In the genomic region with DNA sequence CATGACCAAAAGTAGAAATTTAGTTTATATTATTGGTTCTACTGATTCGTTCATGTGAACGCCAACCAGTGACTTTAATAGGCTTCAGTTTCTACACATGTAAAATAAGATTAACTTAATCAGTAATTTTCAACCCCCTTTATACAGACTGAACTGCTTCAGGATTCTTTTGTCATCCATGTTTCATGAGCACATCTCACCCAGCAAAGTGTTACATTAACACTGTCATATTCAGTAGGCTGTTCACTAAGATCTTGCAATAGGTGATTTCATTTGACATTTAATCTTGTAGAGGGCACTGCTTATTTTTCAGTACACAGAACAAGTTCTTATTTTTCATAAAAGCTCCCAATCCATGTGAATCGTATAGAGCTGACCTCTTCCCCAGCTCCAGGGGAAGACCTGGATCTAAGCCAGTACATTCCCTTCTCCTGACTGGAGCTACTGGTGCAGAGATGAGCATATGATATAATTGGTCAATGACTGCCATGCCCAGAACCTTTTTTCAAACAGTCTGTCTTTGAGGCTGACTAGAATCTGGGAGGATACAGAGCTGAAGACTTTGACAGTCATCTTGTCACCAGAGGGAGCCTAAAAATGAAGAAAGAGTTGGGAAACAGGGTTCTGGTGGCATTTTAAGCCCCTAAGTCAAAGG, we compare ENCODE assay signal across 8 cellular contexts.
DNase-seq lines count a peak whose midpoint lies in the region; ATAC-seq and TF ChIP-seq lines count a peak whose summit lies in the region.

No MANE protein-coding gene starts in this region.

- CTCF ChIA-PET in AG04449 (lab: Yijun Ruan, JAX), result interaction anchor here (1.4 to 3.4 kb wide), 5 partner anchors 66 to 153 kb away, joined by 3 to 20 read pairs (median 6); no protein-coding TSS in a partner anchor

- ATAC-seq in HG03108 (IDR thresholded peaks at IDR 0.05; ENCODE audit: unreplicated experiment), result no peak

- POLR2A ChIA-PET in AG04449 (lab: Yijun Ruan, JAX), result interaction anchor here (1.0 to 2.0 kb wide), 4 partner anchors 48 to 136 kb away, joined by 3 to 8 read pairs (median 6); no protein-coding TSS in a partner anchor

- peak overlapping the region; percentile 36 for H3K9ac ChIP-seq in iPS-20b (ENCODE audit: low read depth, low read length)

- peaks cover 21% of the 10 kb centered on the region for H3K4me1 ChIP-seq in iPS-20b (ENCODE audit: insufficient read depth, low read length)
- no peaks in the 10 kb centered on the region for H3K4me1 ChIP-seq in effector memory CD4-positive, alpha-beta T cell (ENCODE audit: control insufficient read depth, insufficient read depth, low read length, poor library complexity, severe bottlenecking)

- no peaks in the 10 kb centered on the region for H3K27me3 ChIP-seq in iPS-20b (ENCODE audit: insufficient read depth, low read length)
- H3K27me3 ChIP-seq in effector memory CD4-positive, alpha-beta T cell (replicated peaks; ENCODE audit: control insufficient read depth, insufficient read depth, low read length, poor library complexity, severe bottlenecking), result no peaks in the 10 kb centered on the region

- no peak overlapping the region for H3K27ac ChIP-seq in iPS-20b (ENCODE audit: low read length)
- no peak overlapping the region for H3K27ac ChIP-seq in effector memory CD4-positive, alpha-beta T cell (ENCODE audit: insufficient read depth, low read length, poor library complexity, severe bottlenecking)

- DNase-seq in AG04449 (ENCODE audit: low read depth, low spot score), result peak; percentile 91
- peak; percentile 69 for DNase-seq in HS-27A (ENCODE audit: low read depth)
- DNase-seq in amniotic epithelial cell (ENCODE audit: low read depth), result peak; percentile 98
- DNase-seq in effector memory CD4-positive, alpha-beta T cell, result no peak
- DNase-seq in OCI-M2 (lab: John Stamatoyannopoulos, UW; ENCODE audit: unreplicated experiment), result no peak
- no peak for DNase-seq in GM19240 (ENCODE audit: insufficient read length, low spot score)

- H3K4me3 ChIP-seq in AG04449 (ENCODE audit: low read depth, low read length), result no peak overlapping the region
- no peak overlapping the region for H3K4me3 ChIP-seq in iPS-20b (ENCODE audit: low read length)
- H3K4me3 ChIP-seq in effector memory CD4-positive, alpha-beta T cell (ENCODE audit: insufficient read depth, low read depth, low read length, poor library complexity, severe bottlenecking), result no peak overlapping the region

- no peaks in the 10 kb centered on the region for H3K9me3 ChIP-seq in iPS-20b (ENCODE audit: insufficient read depth, low read depth, low read length)
- peaks cover 5% of the 10 kb centered on the region for H3K9me3 ChIP-seq in effector memory CD4-positive, alpha-beta T cell (ENCODE audit: control insufficient read depth, low read length)

- H3K36me3 ChIP-seq in iPS-20b (ENCODE audit: insufficient read depth, low read depth, low read length), result no peaks in the 10 kb centered on the region
- no peaks in the 10 kb centered on the region for H3K36me3 ChIP-seq in effector memory CD4-positive, alpha-beta T cell (ENCODE audit: control insufficient read depth, insufficient read depth, low read length)

- no peak for TF ChIP-seq CTCF in AG04449 (IDR thresholded peaks at IDR 0.05; ENCODE audit: insufficient read depth, low read length, missing control alignments)

Comparison
In these comparisons a context has a peak if more than half of its experiments do, and no peak if none do; other contexts are left out.
1. DNase-seq: peak in AG04449 (single experiment), HS-27A (single experiment) and amniotic epithelial cell (single experiment); none in effector memory CD4-positive, alpha-beta T cell (0 of 3), OCI-M2 (single experiment) and GM19240 (single experiment).